In genomic region chr12:108325549-108325948, GRCh38 we compare ENCODE assay signal across 18 cellular contexts. TPM values are rescaled to one million over a fixed set of nuclear protein-coding genes. Genes with fewer than 3 reads are reported as not detected.
DNase-seq lines count a peak whose midpoint lies in the region; ATAC-seq, FAIRE-seq and TF ChIP-seq lines count a peak whose summit lies in the region.
"Had no signal": no experiment of that assay in that cellular context is flagged by ENCODE, and none has a peak within 500 bp of the region (broad histone marks: within the 10 kb centered on the region; RNA-seq: fewer than 3 reads in every experiment).

No MANE protein-coding gene starts in this region.

- H3K27me3 ChIP-seq in HepG2 (ENCODE audit: control insufficient read depth in 1 of 2, insufficient read depth in 2 of 2, low read length in 2 of 2) (peaks cover 5 to 34% of the 10 kb centered on the region in 2 experiments; a peak in 3 of 5 replicates), right lobe of liver (no peaks in the 10 kb centered on the region), OCI-LY3 (ENCODE audit: low read depth, low read length) (peaks cover 63% of the 10 kb centered on the region), spleen (replicated peaks in 1 of 7) (peaks cover 0 to 49% (median 0%) of the 10 kb centered on the region in 7 donors)

- in situ Hi-C loops in HepG2 (cut with HindIII; ENCODE audit: extremely low pct_ligation_motif_present, low pct_unique_long_range_greater_than_20kb) = no loop called here

- H3K4me3 ChIP-seq in HepG2 (replicated peaks in 1 of 3; ENCODE audit: insufficient read depth in 1 of 3, low read depth in 2 of 3, low read length in 3 of 3) (no peak overlapping the region), right lobe of liver (no peak overlapping the region), OCI-LY3 (ENCODE audit: low read length) (no peak overlapping the region), spleen (no peak overlapping the region)
- H3K4me3 ChIP-seq: BLaER1 had no signal

- no peak overlapping the region for H2AFZ ChIP-seq in HepG2 (ENCODE audit: low read length)
- H2AFZ ChIP-seq in OCI-LY3 (ENCODE audit: low read depth, low read length) = no peak overlapping the region

- ATAC-seq in HepG2 = no peak
- no peak for ATAC-seq in right lobe of liver

- peaks cover 100% of the 10 kb centered on the region for H3K36me3 Mint-ChIP-seq in dendritic cell treated with granulocyte-macrophage colony-stimulating factor and Interleukin-4, amounts not matched to agents 40 ng/mL and 50 ng/mL, for 4 days (ENCODE audit: low read depth)

- peaks cover 4% of the 10 kb centered on the region for H3K27me3 Mint-ChIP-seq in dendritic cell treated with granulocyte-macrophage colony-stimulating factor and Interleukin-4, amounts not matched to agents 40 ng/mL and 50 ng/mL, for 4 days

- intact Hi-C loops in HepG2 (cut with micrococcal nuclease; ENCODE audit: unreplicated experiment) = no loop called here
- intact Hi-C loops in right lobe of liver (cut with DNase I) = no loop called here
- intact Hi-C loops in dendritic cell treated with granulocyte-macrophage colony-stimulating factor and Interleukin-4, amounts not matched to agents 40 ng/mL and 50 ng/mL, for 4 days (cut with micrococcal nuclease) = no loop called here
- intact Hi-C loops in spleen (cut with DNase I; ENCODE audit: low total_unique reads) = no loop called here

- H3K36me3 ChIP-seq in HepG2 (replicated peaks in 1 of 2; ENCODE audit: control insufficient read depth in 1 of 2, insufficient read depth in 2 of 2, low read length in 2 of 2) = no peaks in the 10 kb centered on the region
- H3K36me3 ChIP-seq in right lobe of liver = no peaks in the 10 kb centered on the region
- H3K36me3 ChIP-seq in OCI-LY3 (replicated peaks; ENCODE audit: low read depth, low read length) = no peaks in the 10 kb centered on the region
- H3K36me3 ChIP-seq in spleen = no peaks in the 10 kb centered on the region
- H3K36me3 ChIP-seq: BLaER1 had no signal

- TF ChIP-seq CTCF in HepG2 (CRISPR knock-in tag; IDR thresholded peaks at IDR 0.05) = no peak
- no peak for TF ChIP-seq CTCF in right lobe of liver (IDR thresholded peaks at IDR 0.05)
- no peak for TF ChIP-seq CTCF in OCI-LY3 (IDR thresholded peaks at IDR 0.05; ENCODE audit: low read depth, low read length)
- no peak for TF ChIP-seq CTCF in spleen (IDR thresholded peaks at IDR 0.05 in 8 of 11, conservative IDR thresholded peaks at IDR 0.05 in 3 of 11)

- CTCF ChIA-PET in HepG2 (lab: Yijun Ruan, JAX; ENCODE audit: low intra/inter-chr PET ratio, low total read pairs) = no interaction called here

- peaks cover 99% of the 10 kb centered on the region for H3K4me1 Mint-ChIP-seq in dendritic cell treated with granulocyte-macrophage colony-stimulating factor and Interleukin-4, amounts not matched to agents 40 ng/mL and 50 ng/mL, for 4 days (ENCODE audit: low read depth)

- no peak for TF ChIP-seq RAD21 in HepG2 (CRISPR knock-in tag; IDR thresholded peaks at IDR 0.05)

- WGBS in HepG2 (ENCODE audit: low lambda C conversion rate) = 17% methylated on average over 3 of the region's 3 CpGs
- WGBS in right lobe of liver (ENCODE audit: insufficient coverage, low coverage, low lambda C conversion rate, missing lambda C conversion rate) = 42% methylated on average over 3 of the region's 3 CpGs
- WGBS in spleen, 5 donors = 73 to 86% (median 82%) methylated on average over 3 of the region's 3 CpGs

- no peaks in the 10 kb centered on the region for H3K9me3 ChIP-seq in HepG2 (ENCODE audit: low read length)
- no peaks in the 10 kb centered on the region for H3K9me3 ChIP-seq in right lobe of liver
- no peaks in the 10 kb centered on the region for H3K9me3 ChIP-seq in OCI-LY3 (ENCODE audit: insufficient read depth, low read length)
- no peaks in the 10 kb centered on the region for H3K9me3 ChIP-seq in spleen
- H3K9me3 ChIP-seq: BLaER1 had no signal

- POLR2A ChIA-PET in HepG2 (lab: Yijun Ruan, JAX) = no interaction called here

- no peaks in the 10 kb centered on the region for H4K20me1 ChIP-seq in HepG2 (ENCODE audit: insufficient read depth, low read length)
- peaks cover 12% of the 10 kb centered on the region; the same call in 1 of the 2 replicates for H4K20me1 ChIP-seq in OCI-LY3 (ENCODE audit: insufficient read depth, low read length)

- TF ChIP-seq POLR2A in HepG2 (IDR thresholded peaks at IDR 0.05; ENCODE audit: insufficient read depth in 1 of 2, low read depth in 2 of 2, low read length in 2 of 2) (no peak), right lobe of liver (IDR thresholded peaks at IDR 0.05) (no peak), spleen (IDR thresholded peaks at IDR 0.05) (no peak)

- no peaks in the 10 kb centered on the region for H3K4me1 ChIP-seq in HepG2 (ENCODE audit: insufficient read depth, low read length)
- no peaks in the 10 kb centered on the region for H3K4me1 ChIP-seq in right lobe of liver
- peaks cover 23% of the 10 kb centered on the region for H3K4me1 ChIP-seq in OCI-LY3 (ENCODE audit: low read length)
- H3K4me1 ChIP-seq in spleen = peaks cover 0 to 29% (median 4%) of the 10 kb centered on the region in 6 donors

- H3K9ac ChIP-seq in HepG2 (ENCODE audit: insufficient read depth, low read depth, low read length) (no peak overlapping the region), OCI-LY3 (ENCODE audit: low read length) (no peak overlapping the region)
- H3K9ac ChIP-seq: BLaER1 had no signal

- no TSS peak for BruUV-seq in HepG2 (replicated peaks; lab: Mats Ljungman, UMichigan)

- H3K27ac Mint-ChIP-seq in dendritic cell treated with granulocyte-macrophage colony-stimulating factor and Interleukin-4, amounts not matched to agents 40 ng/mL and 50 ng/mL, for 4 days = peak overlapping the region; percentile 58
- H3K27ac Mint-ChIP-seq: HFFc6 had no signal

- H3K4me2 ChIP-seq in HepG2 (ENCODE audit: low read depth, low read length) (no peak overlapping the region), OCI-LY3 (ENCODE audit: low read length) (peak overlapping the region; percentile 42)

- H3K27ac ChIP-seq in HepG2 (ENCODE audit: extremely low read length, insufficient read depth, low read length) (no peak overlapping the region), right lobe of liver (no peak overlapping the region), OCI-LY3 (ENCODE audit: low read length) (no peak overlapping the region), spleen (no peak overlapping the region)
- H3K27ac ChIP-seq: BLaER1, HL-60 had no signal

- no peaks in the 10 kb centered on the region for H3K9me3 Mint-ChIP-seq in dendritic cell treated with granulocyte-macrophage colony-stimulating factor and Interleukin-4, amounts not matched to agents 40 ng/mL and 50 ng/mL, for 4 days

- no peak for TF ChIP-seq EP300 in HepG2 (IDR thresholded peaks at IDR 0.05; ENCODE audit: low read depth in 2 of 2, low read length in 2 of 2)
- no peak for TF ChIP-seq EP300 in HepG2 (CRISPR knock-in tag; IDR thresholded peaks at IDR 0.05; ENCODE audit: borderline replicate concordance)

- H3K79me2 ChIP-seq in HepG2 (ENCODE audit: insufficient read depth, low read length) = no peaks in the 10 kb centered on the region
- H3K79me2 ChIP-seq in OCI-LY3 (ENCODE audit: low read length) = no peaks in the 10 kb centered on the region

- H3K4me3 Mint-ChIP-seq in dendritic cell treated with granulocyte-macrophage colony-stimulating factor and Interleukin-4, amounts not matched to agents 40 ng/mL and 50 ng/mL, for 4 days = peak overlapping the region; percentile 41
- H3K4me3 Mint-ChIP-seq: HFFc6 had no signal

- no peak for DNase-seq in HepG2 (ENCODE audit: low spot score)
- DNase-seq in right lobe of liver = no peak
- peak; percentile 51 for DNase-seq in spleen
- no peak for DNase-seq in dedifferentiated amniotic fluid mesenchymal stem cell (ENCODE audit: extremely low spot score)
- DNase-seq in hypothalamus (lab: John Stamatoyannopoulos, UW) = no peak
- DNase-seq in urothelium cell line (ENCODE audit: low spot score) = no peak
- DNase-seq: 8988T, AML-193, Calu3, DMS 273 treated with DMSO at 0.1 percent for 48 hours, HCEC 1CT, HFFc6 had no signal

- FAIRE-seq in HepG2 (lab: Jason Lieb, UNC) (no peak), urothelium cell line (lab: Jason Lieb, UNC) (no peak)
- FAIRE-seq: GM19239, H1 had no signal

TF ChIP-seq in HepG2, 621 proteins besides CTCF, POLR2A, EP300 and RAD21:
- TF ChIP-seq ZNF629 (CRISPR knock-in tag; conservative IDR thresholded peaks at IDR 0.05) (peak; percentile 59), NFKB2 (CRISPR knock-in tag; IDR thresholded peaks at IDR 0.05; ENCODE audit: borderline replicate concordance) (no peak)
TF ChIP-seq in HepG2: peak in this region for 1.

RNA-seq across cellular contexts. Expression of gene CMKLR1, which starts 13.6 kb away (rescaled TPM):
- total RNA-seq in HepG2 (2016; rRNA removed; fragmentation: Illumina TruSeq; extraction: Trizol) (not detected in 2 replicates), right lobe of liver (1 to 10 TPM; 1.5 to 8.2 (median 4.2) TPM), spleen (100 to 1,000 TPM in 2 of 7 donors, 10 to 100 TPM in 5; 53.0 to 118 (median 84.4) TPM)
- not detected in 2 replicates for total RNA-seq in HepG2 (2016; cell fraction: cytosol; rRNA removed; fragmentation: Illumina TruSeq; extraction: Trizol; ENCODE audit: low read depth)
- not detected in 2 replicates for total RNA-seq in HepG2 (2016; cell fraction: insoluble cytoplasmic fraction; rRNA removed; fragmentation: Illumina TruSeq; extraction: Trizol)
- not detected in 2 replicates for total RNA-seq in HepG2 (2016; cell fraction: membrane; rRNA removed; fragmentation: Illumina TruSeq; extraction: Trizol)
- not detected in 2 replicates for total RNA-seq in HepG2 (2016; cell fraction: nucleus; rRNA removed; fragmentation: Illumina TruSeq; extraction: Trizol)
- polyA plus RNA-seq in HepG2 (2011; rRNA removed) (not detected in 2 replicates), spleen (10 to 100 TPM in 1 of 3 donors, 1 to 10 TPM in 2; 6.3 to 12.1 (median 9.0) TPM)
- 0.03 TPM in 1 of 2 replicates, not detected in the other for polyA plus RNA-seq in HepG2 (2011; cell fraction: cytosol; rRNA removed)
- not detected in 2 replicates for polyA plus RNA-seq in HepG2 (2011; cell fraction: nucleus; rRNA removed)
- polyA plus RNA-seq in HepG2 (2012) = not detected in 2 replicates
- polyA plus RNA-seq in HepG2 (2016; cell fraction: cytosol; fragmentation: Illumina TruSeq; extraction: Trizol; ENCODE audit: low read depth) = not detected in 2 replicates
- polyA plus RNA-seq in HepG2 (2016; cell fraction: insoluble cytoplasmic fraction; fragmentation: Illumina TruSeq; extraction: Trizol; ENCODE audit: low read depth) = not detected in 2 replicates
- not detected in 2 replicates for polyA plus RNA-seq in HepG2 (2016; cell fraction: membrane; fragmentation: Illumina TruSeq; extraction: Trizol; ENCODE audit: low read depth)
- polyA plus RNA-seq in HepG2 (2016; cell fraction: nucleus; fragmentation: Illumina TruSeq; extraction: Trizol; ENCODE audit: insufficient read depth, low read depth) = not detected in 2 replicates
- not detected in 2 replicates for polyA minus RNA-seq in HepG2 (2011; rRNA and poly(A)+ RNA removed; ENCODE audit: low replicate concordance)
- not detected in 2 replicates for polyA minus RNA-seq in HepG2 (2011; cell fraction: cytosol; rRNA and poly(A)+ RNA removed)
- polyA minus RNA-seq in HepG2 (2011; cell fraction: nucleus; rRNA and poly(A)+ RNA removed) = not detected in 2 replicates
- total RNA-seq: Calu3, HFFc6 had no signal

Comparison
In these comparisons a context has a peak if more than half of its experiments do, and no peak if none do; other contexts are left out.
1. RNA of gene CMKLR1, which starts 13.6 kb away (total RNA-seq): 53.0 to 118 TPM in spleen; 1.5 to 8.2 TPM in right lobe of liver and not detected in HepG2; every median in the first group is over 4 times any median in the second.